23 cellular contexts compared by ENCODE assay signal in the genomic region with DNA sequence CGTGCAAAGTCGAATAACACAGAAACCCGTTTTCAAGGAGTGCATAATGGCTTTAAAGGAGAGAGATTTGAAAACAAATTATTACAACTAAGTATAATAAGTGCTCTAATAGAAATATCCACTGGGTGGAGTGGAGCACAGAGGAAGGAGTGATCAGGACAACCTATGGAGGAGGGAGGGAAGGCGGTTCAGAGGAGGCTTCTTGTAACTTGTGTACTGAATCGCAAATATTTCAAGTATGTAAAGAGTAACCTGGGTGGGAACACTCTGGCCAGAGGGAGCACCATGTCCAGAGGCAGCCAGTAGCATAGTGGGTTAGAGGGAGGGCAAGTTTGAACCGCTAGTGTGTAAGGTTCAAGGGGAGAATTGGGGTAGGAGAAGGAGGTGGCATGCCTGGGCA. TPM values are rescaled to one million over a fixed set of nuclear protein-coding genes. Genes with fewer than 3 reads are reported as not detected.
DNase-seq lines count a peak whose midpoint lies in the region; ATAC-seq, FAIRE-seq and TF ChIP-seq lines count a peak whose summit lies in the region.
"Had no signal": no experiment of that assay in that cellular context is flagged by ENCODE, and none has a peak within 500 bp of the region (broad histone marks: within the 10 kb centered on the region; RNA-seq: fewer than 3 reads in every experiment).

No MANE protein-coding gene starts in this region.

- intact Hi-C loops in HepG2 (cut with micrococcal nuclease; ENCODE audit: unreplicated experiment) (no loop called here), right lobe of liver (cut with DNase I) (no loop called here)

- DNase-seq in HepG2 (ENCODE audit: low spot score) (peak; percentile 42), right lobe of liver (no peak), RWPE2 (ENCODE audit: low spot score) (no peak), fibroblast of peridontal ligament (ENCODE audit: extremely low read depth) (peak; percentile 23), ureter (ENCODE audit: low spot score) (no peak)
- DNase-seq in stimulated activated CD4-positive, alpha-beta T cell treated with anti-CD3 and anti-CD28 coated beads, Interleukin-12 subunit alpha, Interleukin-12 subunit beta, amount 100 ng/mL, for 4 hours = no peak
- DNase-seq: activated CD4-positive, alpha-beta T cell treated with anti-CD3 and anti-CD28 coated beads, Interleukin-2, amount 50 U/mL, for 48 hours; activated naive CD8-positive, alpha-beta T cell treated with anti-CD3 and anti-CD28 coated beads for 36 hours; activated T-cell treated with anti-CD3 and anti-CD28 coated beads, Interleukin-2, amount 50 U/mL, for 1 hour; endodermal cell; gastrocnemius medialis; GOT3; NCI-H1694; NCI-H524; retina; stimulated activated naive CD8-positive, alpha-beta T cell treated with anti-CD3 and anti-CD28 coated beads, Interleukin-15, amount 100 ng/mL, for 72 hours; uterus had no signal

- H3K9ac ChIP-seq in HepG2 (ENCODE audit: insufficient read depth, low read depth, low read length) = no peak overlapping the region
- H3K9ac ChIP-seq: KMS-11 had no signal

- TF ChIP-seq POLR2A in HepG2 (IDR thresholded peaks at IDR 0.05; ENCODE audit: insufficient read depth in 1 of 2, low read depth in 2 of 2, low read length in 2 of 2) (no peak), right lobe of liver (IDR thresholded peaks at IDR 0.05) (no peak), GM18505 (IDR thresholded peaks at IDR 0.05; ENCODE audit: borderline replicate concordance, extremely low read depth, insufficient read depth, insufficient read length) (no peak)

- H3K4me3 ChIP-seq in HepG2 (replicated peaks in 1 of 3; ENCODE audit: insufficient read depth in 1 of 3, low read depth in 2 of 3, low read length in 3 of 3) (no peak overlapping the region), right lobe of liver (no peak overlapping the region), RWPE2 (ENCODE audit: severe bottlenecking) (no peak overlapping the region)
- H3K4me3 ChIP-seq: gastrocnemius medialis, uterus had no signal

- H3K27ac ChIP-seq in HepG2 (ENCODE audit: extremely low read length, insufficient read depth, low read length) = no peak overlapping the region
- H3K27ac ChIP-seq in right lobe of liver = no peak overlapping the region
- H3K27ac ChIP-seq in RWPE2 (ENCODE audit: poor library complexity, severe bottlenecking) = no peak overlapping the region
- H3K27ac ChIP-seq: gastrocnemius medialis, KMS-11, uterus had no signal

- in situ Hi-C loops in HepG2 (cut with HindIII; ENCODE audit: extremely low pct_ligation_motif_present, low pct_unique_long_range_greater_than_20kb) = no loop called here

- H3K4me1 ChIP-seq in HepG2 (ENCODE audit: insufficient read depth, low read length) (peaks cover 49% of the 10 kb centered on the region), right lobe of liver (no peaks in the 10 kb centered on the region), RWPE2 (ENCODE audit: insufficient read depth, poor library complexity, severe bottlenecking) (peaks cover 11% of the 10 kb centered on the region)
- H3K4me1 ChIP-seq: uterus had no signal

- H3K4me2 ChIP-seq in HepG2 (ENCODE audit: low read depth, low read length) = no peak overlapping the region
- H3K4me2 ChIP-seq: KMS-11 had no signal

- no peak for TF ChIP-seq EP300 in HepG2 (IDR thresholded peaks at IDR 0.05; ENCODE audit: low read depth in 2 of 2, low read length in 2 of 2)
- no peak for TF ChIP-seq EP300 in HepG2 (CRISPR knock-in tag; IDR thresholded peaks at IDR 0.05; ENCODE audit: borderline replicate concordance)

- 77% methylated on average over 6 of the region's 6 CpGs for WGBS in HepG2 (ENCODE audit: low lambda C conversion rate)
- WGBS in right lobe of liver (ENCODE audit: insufficient coverage, low coverage, low lambda C conversion rate, missing lambda C conversion rate) = 74% methylated on average over 4 of the region's 6 CpGs

- no peaks in the 10 kb centered on the region for H3K9me3 ChIP-seq in HepG2 (ENCODE audit: low read length)
- H3K9me3 ChIP-seq in right lobe of liver = no peaks in the 10 kb centered on the region
- no peaks in the 10 kb centered on the region for H3K9me3 ChIP-seq in RWPE2 (ENCODE audit: severe bottlenecking)
- H3K9me3 ChIP-seq: gastrocnemius medialis, uterus had no signal

- TF ChIP-seq CTCF in HepG2 (CRISPR knock-in tag; IDR thresholded peaks at IDR 0.05) (no peak), right lobe of liver (IDR thresholded peaks at IDR 0.05) (peak in 1 of 4 donors; percentile 6), RWPE2 (IDR thresholded peaks at IDR 0.05; ENCODE audit: poor library complexity, severe bottlenecking) (peak; percentile 37)

- H2AFZ ChIP-seq in HepG2 (ENCODE audit: low read length) = no peak overlapping the region

- ATAC-seq in HepG2 = peak; percentile 72
- ATAC-seq in right lobe of liver = no peak
- peak; percentile 51; the same call in 2 of the 3 replicates for ATAC-seq in RWPE2 (ENCODE audit: low read depth)
- ATAC-seq in GM18505 (IDR thresholded peaks at IDR 0.05; ENCODE audit: unreplicated experiment) = no peak
- no peak for ATAC-seq in GM18868 (IDR thresholded peaks at IDR 0.05; ENCODE audit: unreplicated experiment)
- ATAC-seq: gastrocnemius medialis; stimulated activated naive CD8-positive, alpha-beta T cell treated with anti-CD3 and anti-CD28 coated beads, Interleukin-15, amount 100 ng/mL, for 72 hours had no signal

- POLR2A ChIA-PET in HepG2 (lab: Yijun Ruan, JAX) = no interaction called here

- no peak for TF ChIP-seq RAD21 in HepG2 (CRISPR knock-in tag; IDR thresholded peaks at IDR 0.05)

- no peaks in the 10 kb centered on the region for H4K20me1 ChIP-seq in HepG2 (ENCODE audit: insufficient read depth, low read length)

- no TSS peak for BruUV-seq in HepG2 (replicated peaks; lab: Mats Ljungman, UMichigan)

- H3K36me3 ChIP-seq in HepG2 (replicated peaks in 1 of 2; ENCODE audit: control insufficient read depth in 1 of 2, insufficient read depth in 2 of 2, low read length in 2 of 2) (no peaks in the 10 kb centered on the region), right lobe of liver (no peaks in the 10 kb centered on the region), RWPE2 (ENCODE audit: low read depth) (no peaks in the 10 kb centered on the region)
- H3K36me3 ChIP-seq: gastrocnemius medialis, uterus had no signal

- H3K27me3 ChIP-seq in HepG2 (ENCODE audit: control insufficient read depth in 1 of 2, insufficient read depth in 2 of 2, low read length in 2 of 2) (no peaks in the 10 kb centered on the region), right lobe of liver (no peaks in the 10 kb centered on the region), RWPE2 (ENCODE audit: insufficient read depth, poor library complexity, severe bottlenecking) (no peaks in the 10 kb centered on the region)
- H3K27me3 ChIP-seq: gastrocnemius medialis, uterus had no signal

- H3K79me2 ChIP-seq in HepG2 (ENCODE audit: insufficient read depth, low read length) = no peaks in the 10 kb centered on the region

- no peak for FAIRE-seq in HepG2 (lab: Jason Lieb, UNC)
- FAIRE-seq: G401.6, GM12891, TTC549 had no signal

- CTCF ChIA-PET in HepG2 (lab: Yijun Ruan, JAX; ENCODE audit: low intra/inter-chr PET ratio, low total read pairs) = no interaction called here

TF ChIP-seq in HepG2, 621 proteins besides CTCF, POLR2A, EP300 and RAD21:
- TF ChIP-seq ZNF605 (CRISPR knock-in tag; IDR thresholded peaks at IDR 0.05) (peak; percentile 64; the same call in 1 of the 2 replicates), ZNF790 (CRISPR knock-in tag; IDR thresholded peaks at IDR 0.05; ENCODE audit: borderline replicate concordance) (0 out of 2 replicates have a peak, but pooled peaks have one; percentile 42), TEAD3 (CRISPR knock-in tag; optimal IDR thresholded peaks at IDR 0.05; ENCODE audit: borderline replicate concordance) (peak; percentile 60), ZNF263 (CRISPR knock-in tag; IDR thresholded peaks at IDR 0.05) (peak; percentile 94), GFI1 (CRISPR knock-in tag; IDR thresholded peaks at IDR 0.05; ENCODE audit: borderline replicate concordance) (no peak)

RNA-seq across cellular contexts. Expression of a gene that starts 21.6 kb away (rescaled TPM):
- total RNA-seq in HepG2 (2016; rRNA removed; fragmentation: Illumina TruSeq; extraction: Trizol) (24.7 and 28.2 TPM in 2 replicates), right lobe of liver (10 to 100 TPM in 5 of 6 experiments, 1 to 10 TPM in 1; 8.3 to 38.1 (median 13.6) TPM), ureter (31.0 TPM)
- 2.2 and 2.6 TPM in 2 replicates for total RNA-seq in HepG2 (2016; cell fraction: cytosol; rRNA removed; fragmentation: Illumina TruSeq; extraction: Trizol; ENCODE audit: low read depth)
- total RNA-seq in HepG2 (2016; cell fraction: insoluble cytoplasmic fraction; rRNA removed; fragmentation: Illumina TruSeq; extraction: Trizol) = 18.9 and 27.7 TPM in 2 replicates
- 8.2 and 8.6 TPM in 2 replicates for total RNA-seq in HepG2 (2016; cell fraction: membrane; rRNA removed; fragmentation: Illumina TruSeq; extraction: Trizol)
- total RNA-seq in HepG2 (2016; cell fraction: nucleus; rRNA removed; fragmentation: Illumina TruSeq; extraction: Trizol) = 61.9 and 64.1 TPM in 2 replicates
- polyA plus RNA-seq in HepG2 (2011; rRNA removed) = 47.1 and 49.6 TPM in 2 replicates
- polyA plus RNA-seq in HepG2 (2011; cell fraction: cytosol; rRNA removed) = 22.2 and 24.7 TPM in 2 replicates
- polyA plus RNA-seq in HepG2 (2011; cell fraction: nucleus; rRNA removed) = 144 and 150 TPM in 2 replicates
- 30.0 and 33.6 TPM in 2 replicates for polyA plus RNA-seq in HepG2 (2012)
- 1.00 and 1.1 TPM in 2 replicates for polyA plus RNA-seq in HepG2 (2016; cell fraction: cytosol; fragmentation: Illumina TruSeq; extraction: Trizol; ENCODE audit: low read depth)
- polyA plus RNA-seq in HepG2 (2016; cell fraction: insoluble cytoplasmic fraction; fragmentation: Illumina TruSeq; extraction: Trizol; ENCODE audit: low read depth) = 21.4 and 27.8 TPM in 2 replicates
- 3.4 and 4.2 TPM in 2 replicates for polyA plus RNA-seq in HepG2 (2016; cell fraction: membrane; fragmentation: Illumina TruSeq; extraction: Trizol; ENCODE audit: low read depth)
- polyA plus RNA-seq in HepG2 (2016; cell fraction: nucleus; fragmentation: Illumina TruSeq; extraction: Trizol; ENCODE audit: insufficient read depth, low read depth) = 121 and 138 TPM in 2 replicates
- 2.9 and 35.1 TPM in 2 replicates for polyA minus RNA-seq in HepG2 (2011; rRNA and poly(A)+ RNA removed; ENCODE audit: low replicate concordance)
- polyA minus RNA-seq in HepG2 (2011; cell fraction: cytosol; rRNA and poly(A)+ RNA removed) = 30.0 and 32.5 TPM in 2 replicates
- polyA minus RNA-seq in HepG2 (2011; cell fraction: nucleus; rRNA and poly(A)+ RNA removed) = 52.7 and 61.8 TPM in 2 replicates

Comparison
In these comparisons a context has a peak if more than half of its experiments do, and no peak if none do; other contexts are left out.
1. ATAC-seq: peak in HepG2 (single experiment) and RWPE2 (single experiment); none in right lobe of liver (0 of 4), GM18505 (single experiment) and GM18868 (single experiment).
2. DNase-seq: peak in HepG2 (single experiment) and fibroblast of peridontal ligament (single experiment); none in right lobe of liver (0 of 3), RWPE2 (single experiment), stimulated activated CD4-positive, alpha-beta T cell treated with anti-CD3 and anti-CD28 coated beads, Interleukin-12 subunit alpha, Interleukin-12 subunit beta, amount 100 ng/mL, for 4 hours (single experiment) and ureter (single experiment).